Comparison of ENCODE assay signal across 8 cellular contexts in genomic region chr15:74889390-74889881, GRCh38. TPM values are rescaled to one million over a fixed set of nuclear protein-coding genes. Genes with fewer than 3 reads are reported as not detected.
DNase-seq lines count a peak whose midpoint lies in the region; ATAC-seq and TF ChIP-seq lines count a peak whose summit lies in the region.

No MANE protein-coding gene starts in this region.

- no peaks in the 10 kb centered on the region for H4K20me1 ChIP-seq in KMS-11 (ENCODE audit: insufficient read depth)

- H3K36me3 ChIP-seq in A673 (ENCODE audit: insufficient read depth, low read length, poor library complexity, severe bottlenecking) (peaks cover 18% of the 10 kb centered on the region), KMS-11 (ENCODE audit: insufficient read depth) (no peaks in the 10 kb centered on the region; the same call in 1 of the 2 replicates)

- POLR2A ChIA-PET in A673 (lab: Charles Lee; ENCODE audit: low non-redundant PET) = no interaction called here

- H3K4me3 ChIP-seq in A673 (ENCODE audit: low read depth, low read length, poor library complexity, severe bottlenecking) (peak overlapping the region; percentile 62), KMS-11 (IDR thresholded peaks at IDR 0.05; ENCODE audit: insufficient read depth, low read depth, low read length) (no peak overlapping the region), skeletal muscle cell (ENCODE audit: low read depth, low read length) (peak overlapping the region; percentile 98)

- no peaks in the 10 kb centered on the region for H3K9me3 ChIP-seq in A673 (ENCODE audit: low read depth, low read length, poor library complexity, severe bottlenecking)

- H2AFZ ChIP-seq in KMS-11 (ENCODE audit: low read depth) = peak overlapping the region; percentile 82

- peak overlapping the region; percentile 83 for H3K9ac ChIP-seq in KMS-11

- no peaks in the 10 kb centered on the region for H3K79me2 ChIP-seq in KMS-11 (ENCODE audit: insufficient read depth, low read depth)

- TSS peak; percentile 22 for BruUV-seq in A673 (replicated peaks; lab: Mats Ljungman, UMichigan)

- TF ChIP-seq CTCF in A673 (conservative IDR thresholded peaks at IDR 0.05; ENCODE audit: low read depth, low read length) (no peak), KMS-11 (conservative IDR thresholded peaks at IDR 0.05; ENCODE audit: low read depth, low read length) (no peak)

- peak overlapping the region; percentile 66; the same call in 1 of the 2 replicates for H3K4me2 ChIP-seq in KMS-11

- CTCF ChIA-PET in A673 (lab: Charles Lee) = interaction anchor here (1.0 kb wide), 1 partner anchor 119 kb away, joined by 3 read pairs; no protein-coding TSS in a partner anchor

- ATAC-seq in GM18907 (IDR thresholded peaks at IDR 0.05; ENCODE audit: unreplicated experiment) (peak; percentile 5), GM19035 (IDR thresholded peaks at IDR 0.05; ENCODE audit: unreplicated experiment) (no peak)

- no peak for DNase-seq in A673 (ENCODE audit: low spot score)
- DNase-seq in amygdala (lab: John Stamatoyannopoulos, UW) = peak in 29 of 56 donors; percentile 14 to 77 (median 45)
- DNase-seq in hypothalamus (lab: John Stamatoyannopoulos, UW) = peak in 35 of 51 donors; percentile 5 to 86 (median 34)
- DNase-seq in skeletal muscle cell (ENCODE audit: low read depth) = no peak
- no peak for DNase-seq in COR-L47 (lab: John Stamatoyannopoulos, UW)

- H3K4me1 ChIP-seq in A673 (ENCODE audit: insufficient read depth, low read length, poor library complexity, severe bottlenecking) (no peaks in the 10 kb centered on the region), KMS-11 (ENCODE audit: low read depth, poor library complexity, severe bottlenecking) (peaks cover 14% of the 10 kb centered on the region)

- intact Hi-C loops in A673 (cut with micrococcal nuclease; ENCODE audit: unreplicated experiment) = no loop called here

- H3K27ac ChIP-seq in A673 (ENCODE audit: low read depth, low read length, poor library complexity, severe bottlenecking) (peak overlapping the region; percentile 81), KMS-11 (no peak overlapping the region)

- H3K27me3 ChIP-seq in A673 (replicated peaks; ENCODE audit: insufficient read depth, low read depth, low read length, poor library complexity) (no peaks in the 10 kb centered on the region), KMS-11 (ENCODE audit: insufficient read depth, low read depth) (no peaks in the 10 kb centered on the region)

RNA-seq across cellular contexts. Expression of gene MPI, which starts 0.4 kb away (rescaled TPM):
- 48.2 and 62.8 TPM in 2 replicates for total RNA-seq in A673 (2021)

RNA-seq across cellular contexts. Expression of gene SCAMP2, which starts 16.3 kb away (rescaled TPM):
- 77.9 and 94.4 TPM in 2 replicates for total RNA-seq in A673 (2021)

RNA-seq across cellular contexts. Expression of gene FAM219B, which starts 17.2 kb away (rescaled TPM):
- 86.6 and 93.2 TPM in 2 replicates for total RNA-seq in A673 (2021)

RNA-seq across cellular contexts. Expression of gene ULK3, which starts 46.5 kb away (rescaled TPM):
- total RNA-seq in A673 (2021) = 53.3 and 58.3 TPM in 2 replicates

RNA-seq across cellular contexts. Expression of gene COX5A, which starts 48.4 kb away (rescaled TPM):
- total RNA-seq in A673 (2021) = 354 and 357 TPM in 2 replicates

Comparison
In these comparisons a context has a peak if more than half of its experiments do, and no peak if none do; other contexts are left out.
1. DNase-seq: peak in amygdala (29 of 56) and hypothalamus (35 of 51); none in A673 (single experiment), skeletal muscle cell (single experiment) and COR-L47 (single experiment).